In the genomic region with DNA sequence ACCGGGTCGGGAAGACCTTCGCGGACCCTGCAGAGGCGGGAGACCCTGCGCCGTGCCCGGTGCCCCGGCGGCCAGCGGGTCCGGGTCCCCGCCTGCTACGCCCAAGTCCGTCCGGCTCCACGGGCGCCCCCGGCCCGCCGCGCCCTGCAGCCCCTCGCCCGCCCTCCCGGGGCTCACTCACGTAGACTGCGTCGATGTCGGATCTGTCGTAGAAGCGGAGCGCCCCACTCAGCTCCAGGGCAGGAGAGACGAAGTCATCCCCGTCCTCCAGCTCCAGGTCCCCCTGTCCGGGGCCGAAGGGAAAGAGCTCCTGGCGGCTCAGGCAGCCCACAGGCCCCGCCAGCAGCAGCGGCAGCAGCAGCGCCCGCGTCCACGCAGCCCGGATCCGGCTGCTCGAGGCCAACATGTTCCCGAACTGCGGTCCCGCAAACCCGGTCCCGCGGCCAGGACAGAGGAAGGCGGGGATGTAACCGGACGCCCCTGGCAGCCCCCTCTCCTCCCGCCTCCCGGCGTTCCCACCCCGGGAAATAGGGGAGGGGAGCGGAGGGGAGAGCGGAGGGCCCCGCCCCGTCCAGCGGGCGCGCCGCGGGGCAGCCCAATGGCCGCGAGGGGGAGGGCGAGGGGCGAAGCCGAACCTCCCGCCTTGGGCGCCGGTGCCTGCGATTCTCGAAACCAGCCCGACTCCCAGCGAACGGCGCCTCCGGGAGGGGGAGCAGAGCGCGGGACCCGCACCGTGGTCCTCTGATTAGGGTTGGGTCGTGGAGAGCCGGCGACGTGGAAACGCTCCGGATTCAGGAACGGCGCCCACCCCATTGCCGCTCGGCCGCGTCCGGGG, we compare ENCODE assay signal across 1 cellular context.
TF ChIP-seq lines count a peak whose summit lies in the region.

TSS of gene NID1 (minus strand) at position 417 of the 835 bp plus-strand sequence. CDS start at position 406, 11 bp downstream.

TF ChIP-seq in HepG2, 621 proteins besides CTCF, POLR2A, EP300 and RAD21 (continued from another document and continues in another):
- TF ChIP-seq ZNF512B (CRISPR knock-in tag; IDR thresholded peaks at IDR 0.05; ENCODE audit: borderline replicate concordance) (peak; percentile 85; the same call in 1 of the 2 replicates), ZNF275 (CRISPR knock-in tag; IDR thresholded peaks at IDR 0.05; ENCODE audit: borderline replicate concordance) (no peak; the same call in 1 of the 2 replicates), PAX8 (CRISPR knock-in tag; IDR thresholded peaks at IDR 0.05; ENCODE audit: borderline replicate concordance) (no peak), PTBP1 (IDR thresholded peaks at IDR 0.05; ENCODE audit: low read depth, low read length, poor library complexity, severe bottlenecking) (no peak), ZNF468 (CRISPR knock-in tag; IDR thresholded peaks at IDR 0.05) (no peak), STAG1 (CRISPR knock-in tag; IDR thresholded peaks at IDR 0.05) (peak; percentile 28; the same call in 1 of the 2 replicates), CCDC6 (CRISPR knock-in tag; IDR thresholded peaks at IDR 0.05) (peak; percentile 34; the same call in 1 of the 2 replicates), ZNF569 (CRISPR knock-in tag; IDR thresholded peaks at IDR 0.05; ENCODE audit: borderline replicate concordance) (no peak), RXRA (CRISPR knock-in tag; IDR thresholded peaks at IDR 0.05) (peak; percentile 49; the same call in 1 of the 2 replicates), ZNF33A (CRISPR knock-in tag; IDR thresholded peaks at IDR 0.05; ENCODE audit: borderline replicate concordance) (no peak), ADNP (CRISPR knock-in tag; IDR thresholded peaks at IDR 0.05) (0 out of 2 replicates have a peak, but pooled peaks have one; percentile 9), SRF (IDR thresholded peaks at IDR 0.05; ENCODE audit: low read depth, low read length) (no peak), ZNF761 (CRISPR knock-in tag; conservative IDR thresholded peaks at IDR 0.05) (no peak), HNF4G (IDR thresholded peaks at IDR 0.05; ENCODE audit: borderline replicate concordance, low read depth, low read length) (0 out of 2 replicates have a peak, but pooled peaks have one; percentile 34), HNF4G (CRISPR knock-in tag; IDR thresholded peaks at IDR 0.05; ENCODE audit: borderline replicate concordance, low read depth) (no peak), PHB2 (IDR thresholded peaks at IDR 0.05; ENCODE audit: partially characterized antibody) (no peak), RXRB (CRISPR knock-in tag; IDR thresholded peaks at IDR 0.05; ENCODE audit: borderline replicate concordance) (peak; percentile 44; the same call in 1 of the 2 replicates), ZNF280D (CRISPR knock-in tag; IDR thresholded peaks at IDR 0.05) (0 out of 2 replicates have a peak, but pooled peaks have one; percentile 24), ZNF772 (CRISPR knock-in tag; IDR thresholded peaks at IDR 0.05) (peak; percentile 79), ZNF878 (CRISPR knock-in tag; IDR thresholded peaks at IDR 0.05) (0 out of 2 replicates have a peak, but pooled peaks have one; percentile 46), HCFC1 (IDR thresholded peaks at IDR 0.05; ENCODE audit: low read depth, low read length) (no peak), SNRNP70 (IDR thresholded peaks at IDR 0.05; ENCODE audit: low read depth, low read length) (no peak), CAMTA2 (CRISPR knock-in tag; IDR thresholded peaks at IDR 0.05; ENCODE audit: borderline replicate concordance) (no peak), SP4 (CRISPR knock-in tag; IDR thresholded peaks at IDR 0.05) (0 out of 2 replicates have a peak, but pooled peaks have one; percentile 75), ARID5B (CRISPR knock-in tag; IDR thresholded peaks at IDR 0.05) (peak; percentile 47; the same call in 1 of the 2 replicates), PCBP2 (optimal IDR thresholded peaks at IDR 0.05; ENCODE audit: low read depth, low read length, poor library complexity, severe bottlenecking) (no peak)
- TF ChIP-seq, protein P1, sequence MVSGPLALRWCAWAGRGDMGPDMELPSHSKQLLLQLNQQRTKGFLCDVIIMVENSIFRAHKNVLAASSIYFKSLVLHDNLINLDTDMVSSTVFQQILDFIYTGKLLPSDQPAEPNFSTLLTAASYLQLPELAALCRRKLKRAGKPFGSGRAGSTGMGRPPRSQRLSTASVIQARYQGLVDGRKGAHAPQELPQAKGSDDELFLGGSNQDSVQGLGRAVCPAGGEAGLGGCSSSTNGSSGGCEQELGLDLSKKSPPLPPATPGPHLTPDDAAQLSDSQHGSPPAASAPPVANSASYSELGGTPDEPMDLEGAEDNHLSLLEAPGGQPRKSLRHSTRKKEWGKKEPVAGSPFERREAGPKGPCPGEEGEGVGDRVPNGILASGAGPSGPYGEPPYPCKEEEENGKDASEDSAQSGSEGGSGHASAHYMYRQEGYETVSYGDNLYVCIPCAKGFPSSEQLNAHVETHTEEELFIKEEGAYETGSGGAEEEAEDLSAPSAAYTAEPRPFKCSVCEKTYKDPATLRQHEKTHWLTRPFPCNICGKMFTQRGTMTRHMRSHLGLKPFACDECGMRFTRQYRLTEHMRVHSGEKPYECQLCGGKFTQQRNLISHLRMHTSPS (CRISPR knock-in tag; IDR thresholded peaks at IDR 0.05; ENCODE audit: low read depth) = 0 out of 2 replicates have a peak, but pooled peaks have one; percentile 51
- TF ChIP-seq, protein P2, sequence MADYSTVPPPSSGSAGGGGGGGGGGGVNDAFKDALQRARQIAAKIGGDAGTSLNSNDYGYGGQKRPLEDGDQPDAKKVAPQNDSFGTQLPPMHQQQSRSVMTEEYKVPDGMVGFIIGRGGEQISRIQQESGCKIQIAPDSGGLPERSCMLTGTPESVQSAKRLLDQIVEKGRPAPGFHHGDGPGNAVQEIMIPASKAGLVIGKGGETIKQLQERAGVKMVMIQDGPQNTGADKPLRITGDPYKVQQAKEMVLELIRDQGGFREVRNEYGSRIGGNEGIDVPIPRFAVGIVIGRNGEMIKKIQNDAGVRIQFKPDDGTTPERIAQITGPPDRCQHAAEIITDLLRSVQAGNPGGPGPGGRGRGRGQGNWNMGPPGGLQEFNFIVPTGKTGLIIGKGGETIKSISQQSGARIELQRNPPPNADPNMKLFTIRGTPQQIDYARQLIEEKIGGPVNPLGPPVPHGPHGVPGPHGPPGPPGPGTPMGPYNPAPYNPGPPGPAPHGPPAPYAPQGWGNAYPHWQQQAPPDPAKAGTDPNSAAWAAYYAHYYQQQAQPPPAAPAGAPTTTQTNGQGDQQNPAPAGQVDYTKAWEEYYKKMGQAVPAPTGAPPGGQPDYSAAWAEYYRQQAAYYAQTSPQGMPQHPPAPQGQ (CRISPR knock-in tag; IDR thresholded peaks at IDR 0.05; ENCODE audit: borderline replicate concordance) = no peak
- TF ChIP-seq, protein P3, sequence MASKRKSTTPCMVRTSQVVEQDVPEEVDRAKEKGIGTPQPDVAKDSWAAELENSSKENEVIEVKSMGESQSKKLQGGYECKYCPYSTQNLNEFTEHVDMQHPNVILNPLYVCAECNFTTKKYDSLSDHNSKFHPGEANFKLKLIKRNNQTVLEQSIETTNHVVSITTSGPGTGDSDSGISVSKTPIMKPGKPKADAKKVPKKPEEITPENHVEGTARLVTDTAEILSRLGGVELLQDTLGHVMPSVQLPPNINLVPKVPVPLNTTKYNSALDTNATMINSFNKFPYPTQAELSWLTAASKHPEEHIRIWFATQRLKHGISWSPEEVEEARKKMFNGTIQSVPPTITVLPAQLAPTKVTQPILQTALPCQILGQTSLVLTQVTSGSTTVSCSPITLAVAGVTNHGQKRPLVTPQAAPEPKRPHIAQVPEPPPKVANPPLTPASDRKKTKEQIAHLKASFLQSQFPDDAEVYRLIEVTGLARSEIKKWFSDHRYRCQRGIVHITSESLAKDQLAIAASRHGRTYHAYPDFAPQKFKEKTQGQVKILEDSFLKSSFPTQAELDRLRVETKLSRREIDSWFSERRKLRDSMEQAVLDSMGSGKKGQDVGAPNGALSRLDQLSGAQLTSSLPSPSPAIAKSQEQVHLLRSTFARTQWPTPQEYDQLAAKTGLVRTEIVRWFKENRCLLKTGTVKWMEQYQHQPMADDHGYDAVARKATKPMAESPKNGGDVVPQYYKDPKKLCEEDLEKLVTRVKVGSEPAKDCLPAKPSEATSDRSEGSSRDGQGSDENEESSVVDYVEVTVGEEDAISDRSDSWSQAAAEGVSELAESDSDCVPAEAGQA (IDR thresholded peaks at IDR 0.05; ENCODE audit: low read depth) = no peak
- TF ChIP-seq, protein P3 (CRISPR knock-in tag; IDR thresholded peaks at IDR 0.05; ENCODE audit: borderline replicate concordance) = no peak; the same call in 1 of the 2 replicates
